8 cellular contexts compared by ENCODE assay signal in the genomic region with DNA sequence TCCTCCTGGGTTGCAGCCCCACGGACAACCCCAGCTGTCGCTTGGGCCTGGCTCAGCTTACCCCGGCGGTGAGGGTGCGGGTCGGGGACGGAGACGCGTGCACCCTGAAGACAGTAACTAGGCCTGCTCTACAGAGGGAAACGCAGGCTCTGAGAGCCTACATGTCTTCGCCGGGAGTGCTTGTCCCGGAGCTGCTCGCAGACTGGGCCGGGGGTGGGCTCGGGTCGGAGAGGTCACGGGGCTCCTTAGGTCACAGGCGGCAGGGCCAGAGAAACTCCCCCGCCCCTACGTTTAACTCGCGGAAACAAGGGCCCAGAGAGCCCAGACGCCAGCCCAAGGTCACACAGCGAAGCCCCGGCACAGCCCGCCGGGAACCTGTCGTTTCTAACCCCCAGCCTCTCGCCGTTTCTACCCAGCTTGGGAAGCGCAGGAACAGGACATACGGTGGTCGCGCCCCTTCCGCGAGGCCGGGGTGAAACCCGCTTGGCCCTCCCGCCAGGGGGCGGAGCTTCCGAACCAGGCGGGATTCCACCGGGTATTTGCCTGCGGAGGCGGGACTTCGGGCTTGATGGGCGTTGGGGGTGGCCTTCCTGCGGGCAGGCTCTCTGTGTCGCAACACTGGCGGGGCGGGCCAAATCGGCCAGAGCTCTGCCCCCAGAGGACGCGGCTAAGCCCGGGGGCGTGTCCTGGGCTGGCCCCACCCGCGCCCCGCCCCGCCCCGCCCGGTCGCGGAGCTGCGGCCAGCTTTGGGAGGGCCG. TPM values are rescaled to one million over a fixed set of nuclear protein-coding genes. Genes with fewer than 3 reads are reported as not detected.
DNase-seq lines count a peak whose midpoint lies in the region; ATAC-seq, FAIRE-seq and TF ChIP-seq lines count a peak whose summit lies in the region.

Gene HDAC11 (plus strand): TSS at position 725 of the 758 bp plus-strand sequence. CDS start 42 bp downstream, outside the sequence.

- TF ChIP-seq POLR2A in GM12892 (IDR thresholded peaks at IDR 0.05; ENCODE audit: low read depth, low read length) (peak; percentile 60; the same call in 1 of the 2 replicates), prostate gland (IDR thresholded peaks at IDR 0.05) (peak; percentile 88)

- CTCF ChIA-PET in T-cell (lab: Charles Lee), result interaction anchor here (0.5 to 2.6 kb wide), 13 partner anchors 8 to 1003 kb away, joined by 3 to 22 read pairs (median 4); partner anchors contain the start of gene NUP210 (in 1 of the 2)

- no peaks in the 10 kb centered on the region for H3K27me3 Mint-ChIP-seq in T-cell

- TF ChIP-seq CTCF in left ventricle myocardium inferior (IDR thresholded peaks at IDR 0.05; ENCODE audit: borderline replicate concordance) (peak; percentile 50), prostate gland (IDR thresholded peaks at IDR 0.05) (peak; percentile 17 to 75 (median 62))

- intact Hi-C loops in left ventricle myocardium inferior (cut with micrococcal nuclease), result no loop called here
- intact Hi-C loops in prostate gland (cut with DNase I), result no loop called here

- FAIRE-seq in GM12892 (lab: Jason Lieb, UNC), result peak; percentile 85

- H3K4me3 Mint-ChIP-seq in T-cell, result peak within 1 kb of the TSS; percentile 89 to 93 (median 91)

- H3K4me3 ChIP-seq in left ventricle myocardium inferior, result peak within 1 kb of the TSS; percentile 91
- peak within 1 kb of the TSS; percentile 58 to 85 for H3K4me3 ChIP-seq in prostate gland
- H3K4me3 ChIP-seq in urinary bladder (ENCODE audit: low read depth, low read length), result peak within 1 kb of the TSS; percentile 82

- peak within 1 kb of the TSS; percentile 84 to 87 for H3K27ac Mint-ChIP-seq in T-cell

- POLR2A ChIA-PET in T-cell (lab: Charles Lee), result interaction anchor here (0.6 to 1.1 kb wide), 6 partner anchors 16 to 1515 kb away, joined by 3 to 5 read pairs (median 4); no protein-coding TSS in a partner anchor

- H3K36me3 ChIP-seq in left ventricle myocardium inferior, result no peaks in the 10 kb centered on the region
- H3K36me3 ChIP-seq in prostate gland, result no peaks in the 10 kb centered on the region
- H3K36me3 ChIP-seq in urinary bladder (ENCODE audit: insufficient read depth), result no peaks in the 10 kb centered on the region

- ATAC-seq in HG02852 (IDR thresholded peaks at IDR 0.05; ENCODE audit: unreplicated experiment), result peak; percentile 96
- ATAC-seq in T-cell (replicated peaks in 1 of 4), result peak; percentile 94 to 98 (median 96)

- DNase-seq in GM12892 (ENCODE audit: insufficient read length) (peak; percentile 100), NCI-H1436 treated with DMSO at 0.1 percent for 48 hours (lab: John Stamatoyannopoulos, UW) (peak; percentile 49), T-cell (peak; percentile 91 to 99 (median 96)), amniotic stem cell (lab: John Stamatoyannopoulos, UW) (peak; percentile 91), left ventricle myocardium inferior (peak; percentile 99), prostate gland (ENCODE audit: low spot score) (peak; percentile 99)

- WGBS in prostate gland, result under 1% methylated on average over 65 of the region's 67 CpGs
- WGBS in urinary bladder, result under 1% methylated on average over 67 of the region's 67 CpGs

- H3K36me3 Mint-ChIP-seq in T-cell, result no peaks in the 10 kb centered on the region

- no peaks in the 10 kb centered on the region for H3K9me3 Mint-ChIP-seq in T-cell

- peaks cover 19 to 28% (median 20%) of the 10 kb centered on the region in 3 donors for H3K4me1 Mint-ChIP-seq in T-cell

- H3K9me3 ChIP-seq in left ventricle myocardium inferior (replicated peaks) (no peaks in the 10 kb centered on the region), prostate gland (no peaks in the 10 kb centered on the region)

- peaks cover 42% of the 10 kb centered on the region for H3K4me1 ChIP-seq in left ventricle myocardium inferior
- no peaks in the 10 kb centered on the region for H3K4me1 ChIP-seq in prostate gland (replicated peaks)
- H3K4me1 ChIP-seq in urinary bladder (ENCODE audit: insufficient read depth), result no peaks in the 10 kb centered on the region

- H3K27ac ChIP-seq in left ventricle myocardium inferior (replicated peaks) (peak within 1 kb of the TSS; percentile 95), prostate gland (peak within 1 kb of the TSS; percentile 85), urinary bladder (ENCODE audit: low read depth) (peak within 1 kb of the TSS; percentile 85)

- H3K27me3 ChIP-seq in left ventricle myocardium inferior (ENCODE audit: low read depth) (no peaks in the 10 kb centered on the region), prostate gland (replicated peaks; ENCODE audit: insufficient read depth) (no peaks in the 10 kb centered on the region)

RNA-seq across cellular contexts. Expression of gene HDAC11, which starts in this region (rescaled TPM):
- 1.6 TPM for polyA plus RNA-seq in GM12892 (2012; ENCODE audit: missing spikeins)
- total RNA-seq in T-cell (10 to 100 TPM in 1 of 5 donors, 1 to 10 TPM in 4; 5.9 to 10.4 (median 7.9) TPM), left ventricle myocardium inferior (34.3 TPM), prostate gland (10 to 100 TPM; 19.4 to 26.9 TPM), urinary bladder (7.4 TPM)
- 27.1 TPM for polyA plus RNA-seq in urinary bladder

Comparison
In these comparisons a context has a peak if more than half of its experiments do, and no peak if none do; other contexts are left out.
1. Peak in every context shown above with its lines: DNase-seq, ATAC-seq, H3K4me3 ChIP-seq and H3K27ac ChIP-seq.
2. DNase-seq: peak in every context shown above with its lines; median percentile 100 in GM12892; 99 in left ventricle myocardium inferior; 99 in prostate gland; 96 in T-cell; 91 in amniotic stem cell; 49 in NCI-H1436 treated with DMSO at 0.1 percent for 48 hours.